15 cellular contexts compared by ENCODE assay signal in genomic region chr15:89469331-89470107, GRCh38. TPM values are rescaled to one million over a fixed set of nuclear protein-coding genes. Genes with fewer than 3 reads are reported as not detected.
DNase-seq lines count a peak whose midpoint lies in the region; ATAC-seq and TF ChIP-seq lines count a peak whose summit lies in the region.
"Had no signal": no experiment of that assay in that cellular context is flagged by ENCODE, and none has a peak within 500 bp of the region (broad histone marks: within the 10 kb centered on the region; RNA-seq: fewer than 3 reads in every experiment).

No MANE protein-coding gene starts in this region.

- H3K27me3 Mint-ChIP-seq in H9 (ENCODE audit: low read depth), result peaks cover 18% of the 10 kb centered on the region

- no peak overlapping the region for H3T11ph ChIP-seq in H9 (ENCODE audit: low read length)

- no peak for TF ChIP-seq CTCF in H9 (conservative IDR thresholded peaks at IDR 0.05)
- TF ChIP-seq CTCF in body of pancreas (IDR thresholded peaks at IDR 0.05), result no peak
- TF ChIP-seq CTCF in neural cell (IDR thresholded peaks at IDR 0.05; ENCODE audit: poor library complexity, severe bottlenecking), result no peak

- no CpG with 5 or more reads among the region's 16 CpGs for WGBS in H9 (ENCODE audit: extremely low coverage, insufficient read length, low lambda C conversion rate)
- 48 to 64% methylated on average over 11 to 16 of the region's 16 CpGs for WGBS in body of pancreas, 2 donors

- no peak overlapping the region for H4K5ac ChIP-seq in H9 (ENCODE audit: insufficient read length, low read depth, low read length)

- H3K36me3 Mint-ChIP-seq in H9 (ENCODE audit: insufficient read depth in 1 of 3, low read depth in 3 of 3), result no peaks in the 10 kb centered on the region

- H3K4me2 ChIP-seq in H9 (ENCODE audit: insufficient read depth, insufficient read length, low read length), result no peak overlapping the region
- no peak overlapping the region for H3K4me2 ChIP-seq in neural cell (ENCODE audit: low read length)
- H3K4me2 ChIP-seq: KMS-11 had no signal

- no peak overlapping the region for H3K56ac ChIP-seq in H9 (ENCODE audit: insufficient read length, low read depth, low read length)

- H3K9me3 Mint-ChIP-seq in H9, result no peaks in the 10 kb centered on the region; a peak in 1 of 5 replicates

- H3K4me1 ChIP-seq in H9 (ENCODE audit: insufficient read depth, low read length) (no peaks in the 10 kb centered on the region; the same call in 1 of the 2 replicates), body of pancreas (peaks cover 72% of the 10 kb centered on the region)

- H3K9ac ChIP-seq in H9 (ENCODE audit: extremely low read depth, insufficient read length, low read length), result no peak overlapping the region
- peak overlapping the region; percentile 51 for H3K9ac ChIP-seq in neural cell (ENCODE audit: low read length)
- H3K9ac ChIP-seq: KMS-11 had no signal

- H3K79me2 ChIP-seq in H9 (ENCODE audit: insufficient read depth, low read length) (no peaks in the 10 kb centered on the region), neural cell (replicated peaks; ENCODE audit: insufficient read depth, low read length) (no peaks in the 10 kb centered on the region)

- H4K8ac ChIP-seq in H9 (replicated peaks; ENCODE audit: insufficient read length, low read depth, low read length), result no peak overlapping the region

- no peak overlapping the region for H4K91ac ChIP-seq in H9 (ENCODE audit: insufficient read length, low read depth, low read length)

- no peak overlapping the region for H3K23ac ChIP-seq in H9 (ENCODE audit: insufficient read length, low read depth, low read length)

- TF ChIP-seq POLR2A in body of pancreas (IDR thresholded peaks at IDR 0.05) (no peak), GM18505 (IDR thresholded peaks at IDR 0.05; ENCODE audit: borderline replicate concordance, extremely low read depth, insufficient read depth, insufficient read length) (no peak)

- H2BK12ac ChIP-seq in H9 (ENCODE audit: insufficient read length, low read depth, low read length), result no peak overlapping the region

- no peaks in the 10 kb centered on the region for H3K9me2 ChIP-seq in neural cell (ENCODE audit: insufficient read depth, low read length)

- H4K20me1 ChIP-seq in H9 (ENCODE audit: control insufficient read depth, insufficient read depth, insufficient read length) (no peaks in the 10 kb centered on the region), neural cell (ENCODE audit: insufficient read depth) (no peaks in the 10 kb centered on the region)

- no peak overlapping the region for H3K14ac ChIP-seq in H9 (ENCODE audit: insufficient read depth, low read length)

- no peak overlapping the region for H3K4ac ChIP-seq in H9 (ENCODE audit: low read depth, low read length)

- H3K36me3 ChIP-seq in body of pancreas (replicated peaks in 1 of 2; ENCODE audit: insufficient read depth in 1 of 2, low read depth in 2 of 2) (no peaks in the 10 kb centered on the region), neural cell (ENCODE audit: insufficient read depth, low read length) (no peaks in the 10 kb centered on the region)

- no peak overlapping the region for H2BK5ac ChIP-seq in H9 (ENCODE audit: insufficient read length, low read length)

- no peak overlapping the region for H3K4me3 ChIP-seq in body of pancreas
- peak overlapping the region; percentile 56 for H3K4me3 ChIP-seq in neural cell (ENCODE audit: low read length)
- H3K4me3 ChIP-seq: mucosa of descending colon had no signal

- H2BK15ac ChIP-seq in H9 (ENCODE audit: low read depth, low read length), result no peak overlapping the region

- no peak for TF ChIP-seq EP300 in neural cell (conservative IDR thresholded peaks at IDR 0.05; ENCODE audit: poor library complexity, severe bottlenecking)

- no peak for TF ChIP-seq RAD21 in neural cell (conservative IDR thresholded peaks at IDR 0.05)

- peak overlapping the region; percentile 31 to 85 (median 51); a peak in 5 of 7 replicates for H3K27ac Mint-ChIP-seq in H9
- H3K27ac Mint-ChIP-seq: progenitor cell of endocrine pancreas had no signal

- H3K4me3 Mint-ChIP-seq in H9, result peak overlapping the region; percentile 8 to 53; a peak in 3 of 5 replicates

- H2BK120ac ChIP-seq in H9 (ENCODE audit: low read depth, low read length, poor library complexity, severe bottlenecking), result no peak overlapping the region

- H3K4me1 Mint-ChIP-seq in H9, result peaks cover 28 to 29% of the 10 kb centered on the region in 2 experiments

- H3K18ac ChIP-seq in H9 (ENCODE audit: insufficient read length, low read depth, low read length), result peak overlapping the region; percentile 28

- no peak overlapping the region for H2AFZ ChIP-seq in H9 (ENCODE audit: low read length)
- peak overlapping the region; percentile 56 for H2AFZ ChIP-seq in neural cell (ENCODE audit: low read depth, low read length)

- H3F3A ChIP-seq in neural cell (ENCODE audit: insufficient read depth, low read length, poor library complexity, severe bottlenecking), result no peaks in the 10 kb centered on the region

- no peak overlapping the region for H2BK20ac ChIP-seq in H9 (ENCODE audit: low read depth, low read length, poor library complexity, severe bottlenecking)

- H3K27me3 ChIP-seq in H9 (ENCODE audit: insufficient read depth, low read length) (no peaks in the 10 kb centered on the region), body of pancreas (no peaks in the 10 kb centered on the region), neural cell (ENCODE audit: insufficient read depth, low read depth, low read length) (peaks cover 5% of the 10 kb centered on the region)

- no peaks in the 10 kb centered on the region for H3K9me3 ChIP-seq in H9 (ENCODE audit: control insufficient read depth, low read depth, low read length)
- H3K9me3 ChIP-seq in body of pancreas, result no peaks in the 10 kb centered on the region
- no peaks in the 10 kb centered on the region for H3K9me3 ChIP-seq in neural cell (ENCODE audit: low read length)
- H3K9me3 ChIP-seq: mucosa of descending colon had no signal

- no peaks in the 10 kb centered on the region for H3K23me2 ChIP-seq in H9 (ENCODE audit: insufficient read length, low read depth, low read length, poor library complexity, severe bottlenecking)

- ATAC-seq in body of pancreas, result no peak
- ATAC-seq in GM18505 (IDR thresholded peaks at IDR 0.05; ENCODE audit: unreplicated experiment), result no peak
- no peak for ATAC-seq in GM21723 (IDR thresholded peaks at IDR 0.05; ENCODE audit: unreplicated experiment)
- ATAC-seq: left cardiac atrium, mucosa of descending colon had no signal

- DNase-seq in H9 (peak; percentile 65), NCI-H2171 treated with DMSO at 0.1 percent for 48 hours (lab: John Stamatoyannopoulos, UW) (peak; percentile 62), body of pancreas (no peak), NCI-H2196 treated with DMSO at 0.1 percent for 48 hours (lab: John Stamatoyannopoulos, UW; ENCODE audit: unreplicated experiment) (no peak), kidney glomerular epithelial cell (lab: John Stamatoyannopoulos, UW) (no peak)
- DNase-seq: activated CD4-positive, alpha-beta T cell treated with anti-CD3 and anti-CD28 coated beads, Interleukin-2, amount 50 U/mL, for 48 hours; DMS79; left cardiac atrium; mucosa of descending colon had no signal

- no peaks in the 10 kb centered on the region for H3K79me1 ChIP-seq in H9 (ENCODE audit: insufficient read depth, low read depth, low read length, poor library complexity, severe bottlenecking)

- H3K27ac ChIP-seq in H9 (ENCODE audit: insufficient read length, low read depth, low read length) (no peak overlapping the region), body of pancreas (peak overlapping the region in 3 of 4 donors; percentile 6 to 47 (median 29)), neural cell (ENCODE audit: low read length) (peak overlapping the region; percentile 50)
- H3K27ac ChIP-seq: KMS-11 had no signal

- H2AK5ac ChIP-seq in H9 (ENCODE audit: insufficient read length, low read length), result no peak overlapping the region

- intact Hi-C loops in body of pancreas (cut with DNase I), result no loop called here

TF ChIP-seq in neural cell, 6 proteins besides CTCF, POLR2A, EP300 and RAD21:
- TF ChIP-seq, protein P1, sequence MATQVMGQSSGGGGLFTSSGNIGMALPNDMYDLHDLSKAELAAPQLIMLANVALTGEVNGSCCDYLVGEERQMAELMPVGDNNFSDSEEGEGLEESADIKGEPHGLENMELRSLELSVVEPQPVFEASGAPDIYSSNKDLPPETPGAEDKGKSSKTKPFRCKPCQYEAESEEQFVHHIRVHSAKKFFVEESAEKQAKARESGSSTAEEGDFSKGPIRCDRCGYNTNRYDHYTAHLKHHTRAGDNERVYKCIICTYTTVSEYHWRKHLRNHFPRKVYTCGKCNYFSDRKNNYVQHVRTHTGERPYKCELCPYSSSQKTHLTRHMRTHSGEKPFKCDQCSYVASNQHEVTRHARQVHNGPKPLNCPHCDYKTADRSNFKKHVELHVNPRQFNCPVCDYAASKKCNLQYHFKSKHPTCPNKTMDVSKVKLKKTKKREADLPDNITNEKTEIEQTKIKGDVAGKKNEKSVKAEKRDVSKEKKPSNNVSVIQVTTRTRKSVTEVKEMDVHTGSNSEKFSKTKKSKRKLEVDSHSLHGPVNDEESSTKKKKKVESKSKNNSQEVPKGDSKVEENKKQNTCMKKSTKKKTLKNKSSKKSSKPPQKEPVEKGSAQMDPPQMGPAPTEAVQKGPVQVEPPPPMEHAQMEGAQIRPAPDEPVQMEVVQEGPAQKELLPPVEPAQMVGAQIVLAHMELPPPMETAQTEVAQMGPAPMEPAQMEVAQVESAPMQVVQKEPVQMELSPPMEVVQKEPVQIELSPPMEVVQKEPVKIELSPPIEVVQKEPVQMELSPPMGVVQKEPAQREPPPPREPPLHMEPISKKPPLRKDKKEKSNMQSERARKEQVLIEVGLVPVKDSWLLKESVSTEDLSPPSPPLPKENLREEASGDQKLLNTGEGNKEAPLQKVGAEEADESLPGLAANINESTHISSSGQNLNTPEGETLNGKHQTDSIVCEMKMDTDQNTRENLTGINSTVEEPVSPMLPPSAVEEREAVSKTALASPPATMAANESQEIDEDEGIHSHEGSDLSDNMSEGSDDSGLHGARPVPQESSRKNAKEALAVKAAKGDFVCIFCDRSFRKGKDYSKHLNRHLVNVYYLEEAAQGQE (IDR thresholded peaks at IDR 0.05; ENCODE audit: borderline replicate concordance), result no peak
- TF ChIP-seq SMC3 (conservative IDR thresholded peaks at IDR 0.05; ENCODE audit: poor library complexity), result no peak
- no peak for TF ChIP-seq EZH2 (IDR thresholded peaks at IDR 0.05; ENCODE audit: borderline replicate concordance, insufficient read depth, low read length, poor library complexity, severe bottlenecking)
- TF ChIP-seq POLR2AphosphoS5 (IDR thresholded peaks at IDR 0.05), result no peak
- TF ChIP-seq MXI1 (conservative IDR thresholded peaks at IDR 0.05; ENCODE audit: poor library complexity, severe bottlenecking), result no peak
- TF ChIP-seq TAF1 (IDR thresholded peaks at IDR 0.05; ENCODE audit: low read depth), result no peak

RNA-seq across cellular contexts. Expression of gene RHCG, which starts 26.9 kb away (rescaled TPM):
- total RNA-seq in H9 (2021), result 0.28 and 0.31 TPM in 2 replicates
- under 1 TPM in 1 of 2 donors, not detected in 1; 0.52 TPM for total RNA-seq in body of pancreas
- 0.32 TPM in 1 of 2 replicates, not detected in the other for polyA plus RNA-seq in neural cell
- not detected in 2 replicates for polyA minus RNA-seq in neural cell
- total RNA-seq: progenitor cell of endocrine pancreas had no signal
- polyA plus RNA-seq: BJ had no signal

Comparison
In these comparisons a context has a peak if more than half of its experiments do, and no peak if none do; other contexts are left out.
1. DNase-seq: peak in H9 (single experiment) and NCI-H2171 treated with DMSO at 0.1 percent for 48 hours (single experiment); none in body of pancreas (0 of 4), NCI-H2196 treated with DMSO at 0.1 percent for 48 hours (single experiment) and kidney glomerular epithelial cell (single experiment).